8 cellular contexts compared by ENCODE assay signal in the genomic region with DNA sequence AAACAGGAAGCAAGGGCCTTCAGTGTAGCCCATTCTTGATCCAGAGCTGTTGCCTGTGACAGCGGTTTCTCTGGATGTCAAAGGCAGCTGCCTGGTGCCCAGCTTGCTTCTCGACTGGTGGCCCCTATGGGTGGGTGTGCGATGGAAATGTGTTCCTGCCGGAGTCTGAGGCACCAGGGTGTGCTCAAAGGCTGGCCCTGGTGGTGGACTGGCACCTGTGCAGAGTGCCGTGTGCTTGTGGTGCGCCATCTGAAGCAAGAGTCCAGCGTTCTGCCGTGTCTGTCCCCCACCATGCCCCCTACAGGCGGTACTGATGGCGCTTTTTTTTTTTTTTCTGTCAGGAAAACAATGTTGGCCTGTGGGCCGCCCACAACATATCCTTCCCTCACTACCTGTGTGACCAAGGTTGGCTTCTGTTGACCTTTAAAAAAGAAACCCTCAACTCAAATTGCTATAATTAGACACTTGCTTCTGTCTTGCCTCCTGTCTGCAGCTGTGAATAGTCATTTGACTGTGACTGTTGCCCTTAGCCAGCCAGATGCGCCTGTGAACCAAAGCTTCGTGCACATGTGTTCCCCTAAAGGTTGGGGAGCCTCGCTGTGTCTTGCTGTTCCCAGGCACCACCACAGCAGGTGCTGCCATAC. TPM values are rescaled to one million over a fixed set of nuclear protein-coding genes. Genes with fewer than 3 reads are reported as not detected.
DNase-seq lines count a peak whose midpoint lies in the region; TF ChIP-seq lines count a peak whose summit lies in the region.

No MANE protein-coding gene starts in this region.

- peak; percentile 17 for DNase-seq in AG08395 (ENCODE audit: low spot score)
- DNase-seq in GM10248 (ENCODE audit: extremely low spot score) = peak; percentile 68
- peak; percentile 54 for DNase-seq in cerebellar cortex (ENCODE audit: low spot score)
- no peak for DNase-seq in superior temporal gyrus (ENCODE audit: extremely low spot score)
- no peak for DNase-seq in ascending aorta (ENCODE audit: low spot score in 2 of 2)
- no peak for DNase-seq in AML-193 (lab: John Stamatoyannopoulos, UW)

- H3F3A ChIP-seq in OCI-LY1 (ENCODE audit: insufficient read depth, low read length) (peaks cover 6% of the 10 kb centered on the region; the same call in 1 of the 2 replicates), neural cell (ENCODE audit: insufficient read depth, low read length, poor library complexity, severe bottlenecking) (no peaks in the 10 kb centered on the region)

- H3K27ac ChIP-seq in OCI-LY1 (ENCODE audit: low read depth, low read length, poor library complexity, severe bottlenecking) (peak overlapping the region; percentile 72), neural cell (ENCODE audit: low read length) (no peak overlapping the region), ascending aorta (no peak overlapping the region)

- no peak for TF ChIP-seq RAD21 in neural cell (conservative IDR thresholded peaks at IDR 0.05)

- H2AFZ ChIP-seq in OCI-LY1 (ENCODE audit: low read length) = no peak overlapping the region
- H2AFZ ChIP-seq in neural cell (ENCODE audit: low read depth, low read length) = no peak overlapping the region

- POLR2A ChIA-PET in GM10248 (lab: Yijun Ruan, JAX) = interaction anchor here (0.6 kb wide), 1 partner anchor 86 kb away, joined by 3 read pairs; no protein-coding TSS in a partner anchor

- TF ChIP-seq CTCF in GM10248 (IDR thresholded peaks at IDR 0.05; ENCODE audit: control extremely low read depth, extremely low read depth, low read depth, missing control alignments) = no peak
- TF ChIP-seq CTCF in OCI-LY1 (IDR thresholded peaks at IDR 0.05; ENCODE audit: low read length) = peak; percentile 68
- peak; percentile 50 for TF ChIP-seq CTCF in neural cell (IDR thresholded peaks at IDR 0.05; ENCODE audit: poor library complexity, severe bottlenecking)
- no peak for TF ChIP-seq CTCF in ascending aorta (IDR thresholded peaks at IDR 0.05)

- H3K4me1 ChIP-seq in OCI-LY1 (ENCODE audit: insufficient read depth, low read length, severe bottlenecking) = peaks cover 26% of the 10 kb centered on the region
- H3K4me1 ChIP-seq in ascending aorta = peaks cover 5% of the 10 kb centered on the region in 2 donors

- H4K20me1 ChIP-seq in OCI-LY1 (ENCODE audit: insufficient read depth, low read length) (no peaks in the 10 kb centered on the region), neural cell (ENCODE audit: insufficient read depth) (no peaks in the 10 kb centered on the region)

- H3K9me2 ChIP-seq in OCI-LY1 (ENCODE audit: low read depth, low read length) = no peaks in the 10 kb centered on the region
- H3K9me2 ChIP-seq in neural cell (ENCODE audit: insufficient read depth, low read length) = no peaks in the 10 kb centered on the region

- H3K36me3 ChIP-seq in OCI-LY1 (ENCODE audit: insufficient read depth, low read length) (peaks cover 96% of the 10 kb centered on the region), neural cell (ENCODE audit: insufficient read depth, low read length) (peaks cover 6% of the 10 kb centered on the region), ascending aorta (peaks cover 64 to 90% of the 10 kb centered on the region in 2 donors)

- H3K4me3 ChIP-seq in OCI-LY1 (ENCODE audit: low read depth, low read length, poor library complexity, severe bottlenecking) (no peak overlapping the region), neural cell (ENCODE audit: low read length) (no peak overlapping the region), ascending aorta (no peak overlapping the region)

- H3K9ac ChIP-seq in OCI-LY1 (ENCODE audit: low read length) = no peak overlapping the region
- no peak overlapping the region for H3K9ac ChIP-seq in neural cell (ENCODE audit: low read length)

- no peaks in the 10 kb centered on the region for H3K9me3 ChIP-seq in OCI-LY1 (ENCODE audit: low read length)
- H3K9me3 ChIP-seq in neural cell (ENCODE audit: low read length) = no peaks in the 10 kb centered on the region
- H3K9me3 ChIP-seq in ascending aorta = no peaks in the 10 kb centered on the region

- H3K79me2 ChIP-seq in OCI-LY1 (ENCODE audit: insufficient read depth, low read length) (peaks cover 5% of the 10 kb centered on the region; the same call in 1 of the 2 replicates), neural cell (replicated peaks; ENCODE audit: insufficient read depth, low read length) (peaks cover 9% of the 10 kb centered on the region)

- intact Hi-C loops in ascending aorta (cut with DNase I) = loop anchor here (10.0 kb wide), 2 partner anchors 146 to 396 kb away; partner anchors contain the start of gene SEPTIN5

- H3K4me2 ChIP-seq in OCI-LY1 (ENCODE audit: low read length) (no peak overlapping the region), neural cell (ENCODE audit: low read length) (no peak overlapping the region)

- CTCF ChIA-PET in GM10248 (lab: Yijun Ruan, JAX) = interaction anchor here (0.7 to 1.6 kb wide), 8 partner anchors 17 to 147 kb away, joined by 3 to 4 read pairs (median 3); no protein-coding TSS in a partner anchor

- no peak for TF ChIP-seq EP300 in neural cell (conservative IDR thresholded peaks at IDR 0.05; ENCODE audit: poor library complexity, severe bottlenecking)

- H3K27me3 ChIP-seq in OCI-LY1 (ENCODE audit: insufficient read depth, low read length) = no peaks in the 10 kb centered on the region
- H3K27me3 ChIP-seq in neural cell (ENCODE audit: insufficient read depth, low read depth, low read length) = no peaks in the 10 kb centered on the region
- no peaks in the 10 kb centered on the region for H3K27me3 ChIP-seq in ascending aorta

TF ChIP-seq in neural cell, 6 proteins besides CTCF, POLR2A, EP300 and RAD21:
- TF ChIP-seq MXI1 (conservative IDR thresholded peaks at IDR 0.05; ENCODE audit: poor library complexity, severe bottlenecking) = no peak
- TF ChIP-seq EZH2 (IDR thresholded peaks at IDR 0.05; ENCODE audit: borderline replicate concordance, insufficient read depth, low read length, poor library complexity, severe bottlenecking) = no peak
- no peak for TF ChIP-seq POLR2AphosphoS5 (IDR thresholded peaks at IDR 0.05)
- no peak for TF ChIP-seq SMC3 (conservative IDR thresholded peaks at IDR 0.05; ENCODE audit: poor library complexity)
- TF ChIP-seq TAF1 (IDR thresholded peaks at IDR 0.05; ENCODE audit: low read depth) = no peak
- no peak for TF ChIP-seq REST (IDR thresholded peaks at IDR 0.05; ENCODE audit: borderline replicate concordance)

RNA-seq across cellular contexts. Expression of gene RANBP1, which starts 4.7 kb away (rescaled TPM):
- 341 and 360 TPM in 2 replicates for polyA plus RNA-seq in neural cell
- polyA minus RNA-seq in neural cell = 159 and 183 TPM in 2 replicates
- total RNA-seq in ascending aorta = 302 TPM

RNA-seq across cellular contexts. Expression of gene TRMT2A, which starts 5.9 kb away (rescaled TPM):
- polyA plus RNA-seq in neural cell = 96.7 and 103 TPM in 2 replicates
- polyA minus RNA-seq in neural cell = 39.4 and 42.6 TPM in 2 replicates
- total RNA-seq in ascending aorta = 161 TPM

RNA-seq across cellular contexts. Expression of gene ZDHHC8, which starts 20.4 kb away (rescaled TPM):
- 4.5 and 11.4 TPM in 2 replicates for polyA plus RNA-seq in neural cell
- polyA minus RNA-seq in neural cell = 5.6 and 7.3 TPM in 2 replicates
- 35.5 TPM for total RNA-seq in ascending aorta

RNA-seq across cellular contexts. Expression of gene DGCR8, which starts 31.1 kb away (rescaled TPM):
- polyA plus RNA-seq in neural cell = 48.9 and 52.3 TPM in 2 replicates
- 37.2 and 37.7 TPM in 2 replicates for polyA minus RNA-seq in neural cell
- 18.0 TPM for total RNA-seq in ascending aorta

RNA-seq across cellular contexts. Expression of gene CCDC188, which starts 39.7 kb away (rescaled TPM):
- not detected in 2 replicates for polyA plus RNA-seq in neural cell
- polyA minus RNA-seq in neural cell = not detected in 2 replicates
- not detected for total RNA-seq in ascending aorta

Comparison
In these comparisons a context has a peak if more than half of its experiments do, and no peak if none do; other contexts are left out.
1. DNase-seq: peak in AG08395 (single experiment), GM10248 (single experiment) and cerebellar cortex (single experiment); none in superior temporal gyrus (single experiment), ascending aorta (0 of 2) and AML-193 (0 of 2).
2. CTCF ChIP-seq: peak in OCI-LY1 (single experiment) and neural cell (single experiment); none in GM10248 (single experiment) and ascending aorta (0 of 3).